In genomic region chr20:58842276-58842675, GRCh38 we compare ENCODE assay signal across 1 cellular context.
TF ChIP-seq lines count a peak whose summit lies in the region.

No MANE protein-coding gene starts in this region.

TF ChIP-seq in WTC11, 78 proteins besides CTCF, POLR2A, EP300 and RAD21 (continued from another document):
- TF ChIP-seq ZNF532 (CRISPR knock-in tag; IDR thresholded peaks at IDR 0.05; ENCODE audit: borderline replicate concordance), result no peak
- no peak for TF ChIP-seq ZNF416 (CRISPR knock-in tag; IDR thresholded peaks at IDR 0.05)
- TF ChIP-seq SMAD3 (CRISPR knock-in tag; IDR thresholded peaks at IDR 0.05; ENCODE audit: borderline replicate concordance), result no peak
- no peak for TF ChIP-seq ZNF232 (CRISPR knock-in tag; IDR thresholded peaks at IDR 0.05)
- TF ChIP-seq ZNF512 (CRISPR knock-in tag; IDR thresholded peaks at IDR 0.05; ENCODE audit: borderline replicate concordance), result no peak
- TF ChIP-seq CREB1 (CRISPR knock-in tag; IDR thresholded peaks at IDR 0.05), result no peak
- TF ChIP-seq MXD4 (CRISPR knock-in tag; IDR thresholded peaks at IDR 0.05; ENCODE audit: borderline replicate concordance), result no peak
- no peak for TF ChIP-seq CDX4 (CRISPR knock-in tag; IDR thresholded peaks at IDR 0.05; ENCODE audit: borderline replicate concordance)
- no peak for TF ChIP-seq AFF4 (CRISPR knock-in tag; IDR thresholded peaks at IDR 0.05; ENCODE audit: borderline replicate concordance)
- TF ChIP-seq ZNF317 (CRISPR knock-in tag; IDR thresholded peaks at IDR 0.05; ENCODE audit: borderline replicate concordance, low read depth), result no peak
